Comparison of ENCODE assay signal across 8 cellular contexts in the genomic region with DNA sequence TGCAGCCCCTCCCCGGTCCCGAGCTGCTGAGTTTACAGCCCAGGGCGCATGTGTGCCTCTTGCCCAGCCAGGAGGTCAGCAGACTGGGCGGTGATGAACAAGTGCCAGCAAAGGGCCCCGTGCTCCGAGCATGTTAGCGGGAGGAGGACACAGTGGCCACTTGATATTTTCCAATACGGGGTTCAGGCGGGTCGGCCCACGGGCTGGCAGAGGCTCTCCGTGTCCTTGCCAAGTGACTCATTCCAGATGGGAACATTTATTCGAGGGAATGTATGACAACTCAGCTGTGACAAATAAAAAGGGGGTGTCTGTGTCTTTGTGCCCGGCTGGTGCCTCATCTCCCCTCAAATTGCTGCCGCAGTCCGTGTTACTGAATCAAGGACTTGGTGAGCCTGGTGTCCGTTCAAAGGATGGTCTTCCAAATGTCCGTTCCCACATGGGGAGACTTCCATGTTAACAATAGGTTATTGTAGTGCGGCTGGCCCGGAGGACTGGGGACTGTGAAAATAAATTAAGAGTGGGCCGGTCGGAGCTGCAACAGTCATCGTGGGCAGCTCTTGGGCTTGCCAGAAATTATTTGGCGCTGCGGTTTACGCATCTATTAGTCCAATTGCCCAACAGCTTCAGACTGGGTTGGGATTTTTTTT.
A peak's percentile ranks its signal among the peaks of the same experiment; 100 is the strongest.
DNase-seq lines count a peak whose midpoint lies in the region; ATAC-seq and TF ChIP-seq lines count a peak whose summit lies in the region.
"Had no signal": no experiment of that assay in that cellular context is flagged by ENCODE, and none has a peak within 500 bp of the region (broad histone marks: within the 10 kb centered on the region; RNA-seq: fewer than 3 reads in every experiment).

No MANE protein-coding gene starts in this region.

- H3K36me3 ChIP-seq in WERI-Rb-1 (no peaks in the 10 kb centered on the region), vagina (no peaks in the 10 kb centered on the region)

- H3K27me3 ChIP-seq in WERI-Rb-1 (ENCODE audit: insufficient read depth, low read depth, severe bottlenecking) = no peaks in the 10 kb centered on the region
- no peaks in the 10 kb centered on the region for H3K27me3 ChIP-seq in vagina

- TF ChIP-seq POLR2A in vagina (IDR thresholded peaks at IDR 0.05) = no peak

- H3K4me3 ChIP-seq in WERI-Rb-1 (ENCODE audit: low read depth, low read length) (no peak overlapping the region), vagina (no peak overlapping the region)

- H3K4me1 ChIP-seq in vagina = peaks cover 17% of the 10 kb centered on the region

- ATAC-seq in HG03097 (IDR thresholded peaks at IDR 0.05; ENCODE audit: low FRiP score, unreplicated experiment) (no peak), GM19395 (IDR thresholded peaks at IDR 0.05; ENCODE audit: unreplicated experiment) (no peak), HG03520 (IDR thresholded peaks at IDR 0.05; ENCODE audit: unreplicated experiment) (no peak)

- peak overlapping the region; percentile 97 for H3K27ac ChIP-seq in WERI-Rb-1
- peak overlapping the region; percentile 47 for H3K27ac ChIP-seq in vagina

- TF ChIP-seq CTCF in WERI-Rb-1 (IDR thresholded peaks at IDR 0.05; ENCODE audit: low read depth, low read length) = no peak
- TF ChIP-seq CTCF in vagina (IDR thresholded peaks at IDR 0.05) = no peak

- no peak for DNase-seq in WERI-Rb-1
- DNase-seq in fibroblast of peridontal ligament (ENCODE audit: extremely low read depth) = peak; percentile 60
- peak; percentile 76 for DNase-seq in myocyte (ENCODE audit: low read depth)
- DNase-seq in vagina (ENCODE audit: extremely low spot score in 2 of 2) = no peak
- DNase-seq: KG1 had no signal

- intact Hi-C loops in vagina (cut with DNase I) = no loop called here

- H3K9me3 ChIP-seq in WERI-Rb-1 (ENCODE audit: severe bottlenecking) (no peaks in the 10 kb centered on the region), vagina (no peaks in the 10 kb centered on the region)

Comparison
In these comparisons a context has a peak if more than half of its experiments do, and no peak if none do; other contexts are left out.
1. DNase-seq: peak in fibroblast of peridontal ligament (single experiment) and myocyte (single experiment); none in WERI-Rb-1 (single experiment) and vagina (0 of 2).